In genomic region chr7:110043514-110043913, GRCh38 we compare ENCODE assay signal across 20 cellular contexts.
"Had no signal": no experiment of that assay in that cellular context is flagged by ENCODE, and none has a peak within 500 bp of the region (broad histone marks: within the 10 kb centered on the region; RNA-seq: fewer than 3 reads in every experiment).

No MANE protein-coding gene starts in this region.

- H3K4me3 ChIP-seq: esophagus muscularis mucosa, hepatocyte, lung, psoas muscle, spleen, testis, tibial nerve had no signal

- DNase-seq: cortex of kidney; effector memory CD8-positive, alpha-beta T cell; kidney; left colon; left ventricle myocardium superior; naive thymus-derived CD4-positive, alpha-beta T cell; nephron progenitor cell; psoas muscle; spleen; stimulated activated CD4-positive, alpha-beta T cell treated with anti-CD3 and anti-CD28 coated beads, Interleukin-15, amount 100 ng/mL, for 24 hours; stimulated activated CD4-positive, alpha-beta T cell treated with anti-CD3 and anti-CD28 coated beads, Interleukin-1b, Interleukin-23, amount 100 ng/mL, for 48 hours; stimulated activated CD4-positive, alpha-beta T cell treated with anti-CD3 and anti-CD28 coated beads, Interleukin-4, amount 100 ng/mL, for 24 hours; testis had no signal

- ATAC-seq: effector memory CD8-positive, alpha-beta T cell; foreskin keratinocyte; left colon; left ventricle myocardium superior; naive thymus-derived CD4-positive, alpha-beta T cell; psoas muscle; sciatic nerve; stimulated activated memory B cell treated with anti-CD40 and anti-IgM and Interleukin-4, amounts not matched to agents 10 μg/mL and 1 μg/mL and 100 μg/mL, for 72 hours had no signal
